In genomic region chr1:195717651-195718050, GRCh38 we compare ENCODE assay signal across 10 cellular contexts.
A peak's percentile ranks its signal among the peaks of the same experiment; 100 is the strongest.
DNase-seq lines count a peak whose midpoint lies in the region; ATAC-seq, FAIRE-seq and TF ChIP-seq lines count a peak whose summit lies in the region.
"Had no signal": no experiment of that assay in that cellular context is flagged by ENCODE, and none has a peak within 500 bp of the region (broad histone marks: within the 10 kb centered on the region; RNA-seq: fewer than 3 reads in every experiment).

No MANE protein-coding gene starts in this region.

- no peaks in the 10 kb centered on the region for H3K27me3 Mint-ChIP-seq in natural killer cell (ENCODE audit: low read depth in 2 of 2)

- CTCF ChIA-PET in HepG2 (lab: Yijun Ruan, JAX; ENCODE audit: low intra/inter-chr PET ratio, low total read pairs): no interaction called here

- peaks cover 4% of the 10 kb centered on the region for H3K36me3 Mint-ChIP-seq in natural killer cell

- H3K36me3 ChIP-seq in HepG2 (replicated peaks in 1 of 2; ENCODE audit: control insufficient read depth in 1 of 2, insufficient read depth in 2 of 2, low read length in 2 of 2) (no peaks in the 10 kb centered on the region), right lobe of liver (no peaks in the 10 kb centered on the region), OCI-LY3 (replicated peaks; ENCODE audit: low read depth, low read length) (no peaks in the 10 kb centered on the region)

- H3K79me2 ChIP-seq in HepG2 (ENCODE audit: insufficient read depth, low read length) (no peaks in the 10 kb centered on the region), OCI-LY3 (ENCODE audit: low read length) (no peaks in the 10 kb centered on the region)

- H3K9me3 ChIP-seq in HepG2 (ENCODE audit: low read length) (no peaks in the 10 kb centered on the region), right lobe of liver (no peaks in the 10 kb centered on the region), OCI-LY3 (ENCODE audit: insufficient read depth, low read length) (no peaks in the 10 kb centered on the region)

- H3K4me1 Mint-ChIP-seq in natural killer cell: no peaks in the 10 kb centered on the region

- H3K4me3 ChIP-seq in HepG2 (replicated peaks in 1 of 3; ENCODE audit: insufficient read depth in 1 of 3, low read depth in 2 of 3, low read length in 3 of 3) (no peak overlapping the region), right lobe of liver (no peak overlapping the region), OCI-LY3 (ENCODE audit: low read length) (peak overlapping the region; percentile 14), epithelial cell of proximal tubule (ENCODE audit: low read depth, low read length) (no peak overlapping the region)

- TF ChIP-seq CTCF in HepG2 (CRISPR knock-in tag; IDR thresholded peaks at IDR 0.05) (no peak), right lobe of liver (IDR thresholded peaks at IDR 0.05) (peak in 2 of 4 donors; percentile 5 to 10), OCI-LY3 (IDR thresholded peaks at IDR 0.05; ENCODE audit: low read depth, low read length) (peak; percentile 87), epithelial cell of proximal tubule (conservative IDR thresholded peaks at IDR 0.05; ENCODE audit: low read depth, low read length) (peak; percentile 49), natural killer cell (IDR thresholded peaks at IDR 0.05) (no peak)

- H3K9ac ChIP-seq in HepG2 (ENCODE audit: insufficient read depth, low read depth, low read length) (no peak overlapping the region), OCI-LY3 (ENCODE audit: low read length) (no peak overlapping the region)

- no peak overlapping the region for H3K4me3 Mint-ChIP-seq in natural killer cell

- 5% methylated on average over 3 of the region's 3 CpGs for WGBS in HepG2 (ENCODE audit: low lambda C conversion rate)
- WGBS in right lobe of liver (ENCODE audit: insufficient coverage, low coverage, low lambda C conversion rate, missing lambda C conversion rate): 33% methylated on average over 3 of the region's 3 CpGs

- H3K27me3 ChIP-seq in HepG2 (ENCODE audit: control insufficient read depth in 1 of 2, insufficient read depth in 2 of 2, low read length in 2 of 2): no peaks in the 10 kb centered on the region; a peak in 1 of 5 replicates
- H3K27me3 ChIP-seq in right lobe of liver: no peaks in the 10 kb centered on the region
- H3K27me3 ChIP-seq in OCI-LY3 (ENCODE audit: low read depth, low read length): no peaks in the 10 kb centered on the region

- no peak for TF ChIP-seq RAD21 in HepG2 (CRISPR knock-in tag; IDR thresholded peaks at IDR 0.05)

- H3K4me1 ChIP-seq in HepG2 (ENCODE audit: insufficient read depth, low read length) (no peaks in the 10 kb centered on the region), right lobe of liver (no peaks in the 10 kb centered on the region), OCI-LY3 (ENCODE audit: low read length) (peaks cover 17% of the 10 kb centered on the region)

- H2AFZ ChIP-seq in HepG2 (ENCODE audit: low read length) (no peak overlapping the region), OCI-LY3 (ENCODE audit: low read depth, low read length) (no peak overlapping the region)

- no TSS peak for BruUV-seq in HepG2 (replicated peaks; lab: Mats Ljungman, UMichigan)

- H3K27ac ChIP-seq in HepG2 (ENCODE audit: extremely low read length, insufficient read depth, low read length) (no peak overlapping the region), right lobe of liver (no peak overlapping the region), OCI-LY3 (ENCODE audit: low read length) (no peak overlapping the region)

- peaks cover 4% of the 10 kb centered on the region in 2 donors for H3K9me3 Mint-ChIP-seq in natural killer cell

- DNase-seq in HepG2 (ENCODE audit: low spot score): no peak
- DNase-seq in right lobe of liver: no peak
- no peak for DNase-seq in epithelial cell of proximal tubule (ENCODE audit: low read depth)
- DNase-seq in natural killer cell: no peak
- no peak for DNase-seq in posterior cingulate gyrus
- DNase-seq: activated CD8-positive, alpha-beta memory T cell treated with anti-CD3 and anti-CD28 coated beads, Interleukin-2, amount 50 U/mL, for 48 hours; NCI-H187 had no signal

- TF ChIP-seq POLR2A in HepG2 (IDR thresholded peaks at IDR 0.05; ENCODE audit: insufficient read depth in 1 of 2, low read depth in 2 of 2, low read length in 2 of 2) (no peak), right lobe of liver (IDR thresholded peaks at IDR 0.05) (no peak)

- no peak overlapping the region for H3K27ac Mint-ChIP-seq in natural killer cell

- in situ Hi-C loops in HepG2 (cut with HindIII; ENCODE audit: extremely low pct_ligation_motif_present, low pct_unique_long_range_greater_than_20kb): no loop called here

- POLR2A ChIA-PET in HepG2 (lab: Yijun Ruan, JAX): no interaction called here

- no peak for TF ChIP-seq EP300 in HepG2 (IDR thresholded peaks at IDR 0.05; ENCODE audit: low read depth in 2 of 2, low read length in 2 of 2)
- TF ChIP-seq EP300 in HepG2 (CRISPR knock-in tag; IDR thresholded peaks at IDR 0.05; ENCODE audit: borderline replicate concordance): no peak

- H4K20me1 ChIP-seq in HepG2 (ENCODE audit: insufficient read depth, low read length) (no peaks in the 10 kb centered on the region), OCI-LY3 (ENCODE audit: insufficient read depth, low read length) (no peaks in the 10 kb centered on the region)

- FAIRE-seq in HepG2 (lab: Jason Lieb, UNC): no peak

- no peak overlapping the region for H3K4me2 ChIP-seq in HepG2 (ENCODE audit: low read depth, low read length)
- peak overlapping the region; percentile 50 for H3K4me2 ChIP-seq in OCI-LY3 (ENCODE audit: low read length)

- ATAC-seq in HepG2: peak; percentile 41; the same call in 2 of the 3 replicates
- no peak for ATAC-seq in right lobe of liver
- no peak for ATAC-seq in natural killer cell
- no peak for ATAC-seq in GM19035 (IDR thresholded peaks at IDR 0.05; ENCODE audit: unreplicated experiment)
- ATAC-seq in GM18520 (IDR thresholded peaks at IDR 0.05; ENCODE audit: unreplicated experiment): no peak

- intact Hi-C loops in HepG2 (cut with micrococcal nuclease; ENCODE audit: unreplicated experiment) (no loop called here), right lobe of liver (cut with DNase I) (no loop called here), natural killer cell (cut with micrococcal nuclease) (no loop called here), posterior cingulate gyrus (cut with DNase I) (no loop called here)

TF ChIP-seq in HepG2, 621 proteins besides CTCF, POLR2A, EP300 and RAD21:
- TF ChIP-seq TCF7L2 (IDR thresholded peaks at IDR 0.05; ENCODE audit: low read depth, low read length): no peak
- TF ChIP-seq STAG1 (CRISPR knock-in tag; IDR thresholded peaks at IDR 0.05): peak; percentile 25; the same call in 1 of the 2 replicates

Comparison
In these comparisons a context has a peak if more than half of its experiments do, and no peak if none do; other contexts are left out.
1. CTCF ChIP-seq: peak in OCI-LY3 (single experiment) and epithelial cell of proximal tubule (single experiment); none in HepG2 (single experiment) and natural killer cell (single experiment).